1 cellular context compared by ENCODE assay signal in genomic region chr9:136564379-136564988, GRCh38.
TF ChIP-seq lines count a peak whose summit lies in the region.

No MANE protein-coding gene starts in this region.

TF ChIP-seq in GM23338, 12 proteins besides CTCF, POLR2A, EP300 and RAD21 (continued from another document):
- TF ChIP-seq JUNB (IDR thresholded peaks at IDR 0.05; ENCODE audit: unreplicated experiment): no peak
- TF ChIP-seq ZNF462 (CRISPR knock-in tag; IDR thresholded peaks at IDR 0.05): no peak
